In genomic region chr2:177724398-177725287, GRCh38 we compare ENCODE assay signal across 1 cellular context.
TF ChIP-seq lines count a peak whose summit lies in the region.

No MANE protein-coding gene starts in this region.

TF ChIP-seq in HepG2, 621 proteins besides CTCF, POLR2A, EP300 and RAD21 (continued from another document):
- TF ChIP-seq MLX (CRISPR knock-in tag; IDR thresholded peaks at IDR 0.05): no peak
- TF ChIP-seq ZBTB10 (CRISPR knock-in tag; IDR thresholded peaks at IDR 0.05; ENCODE audit: borderline replicate concordance): no peak
- peak; percentile 54; the same call in 1 of the 2 replicates for TF ChIP-seq MXD4 (CRISPR knock-in tag; IDR thresholded peaks at IDR 0.05)
- no peak for TF ChIP-seq ZFP36 (IDR thresholded peaks at IDR 0.05; ENCODE audit: borderline replicate concordance, low read depth, low read length, partially characterized antibody)
- TF ChIP-seq ZFP37 (CRISPR knock-in tag; IDR thresholded peaks at IDR 0.05; ENCODE audit: borderline replicate concordance): no peak
- TF ChIP-seq KLF11 (CRISPR knock-in tag; IDR thresholded peaks at IDR 0.05): no peak
- no peak for TF ChIP-seq CREB1 (IDR thresholded peaks at IDR 0.05)
- 0 out of 2 replicates have a peak, but pooled peaks have one; percentile 28 for TF ChIP-seq CREB1 (CRISPR knock-in tag; IDR thresholded peaks at IDR 0.05)
- TF ChIP-seq ZFP1 (CRISPR knock-in tag; IDR thresholded peaks at IDR 0.05): no peak
- no peak for TF ChIP-seq NRL (CRISPR knock-in tag; IDR thresholded peaks at IDR 0.05; ENCODE audit: borderline replicate concordance)
- no peak for TF ChIP-seq CHCHD3 (CRISPR knock-in tag; IDR thresholded peaks at IDR 0.05)
- TF ChIP-seq ZNF792 (CRISPR knock-in tag; IDR thresholded peaks at IDR 0.05): no peak
- no peak for TF ChIP-seq CHD2 (IDR thresholded peaks at IDR 0.05; ENCODE audit: low read depth, low read length)
- TF ChIP-seq ZBTB21 (CRISPR knock-in tag; IDR thresholded peaks at IDR 0.05): no peak
- no peak for TF ChIP-seq CBX1 (IDR thresholded peaks at IDR 0.05; ENCODE audit: low read depth)
- no peak for TF ChIP-seq ZNF414 (CRISPR knock-in tag; IDR thresholded peaks at IDR 0.05)
